ENCODE assay signal across 8 cellular contexts in the genomic region with DNA sequence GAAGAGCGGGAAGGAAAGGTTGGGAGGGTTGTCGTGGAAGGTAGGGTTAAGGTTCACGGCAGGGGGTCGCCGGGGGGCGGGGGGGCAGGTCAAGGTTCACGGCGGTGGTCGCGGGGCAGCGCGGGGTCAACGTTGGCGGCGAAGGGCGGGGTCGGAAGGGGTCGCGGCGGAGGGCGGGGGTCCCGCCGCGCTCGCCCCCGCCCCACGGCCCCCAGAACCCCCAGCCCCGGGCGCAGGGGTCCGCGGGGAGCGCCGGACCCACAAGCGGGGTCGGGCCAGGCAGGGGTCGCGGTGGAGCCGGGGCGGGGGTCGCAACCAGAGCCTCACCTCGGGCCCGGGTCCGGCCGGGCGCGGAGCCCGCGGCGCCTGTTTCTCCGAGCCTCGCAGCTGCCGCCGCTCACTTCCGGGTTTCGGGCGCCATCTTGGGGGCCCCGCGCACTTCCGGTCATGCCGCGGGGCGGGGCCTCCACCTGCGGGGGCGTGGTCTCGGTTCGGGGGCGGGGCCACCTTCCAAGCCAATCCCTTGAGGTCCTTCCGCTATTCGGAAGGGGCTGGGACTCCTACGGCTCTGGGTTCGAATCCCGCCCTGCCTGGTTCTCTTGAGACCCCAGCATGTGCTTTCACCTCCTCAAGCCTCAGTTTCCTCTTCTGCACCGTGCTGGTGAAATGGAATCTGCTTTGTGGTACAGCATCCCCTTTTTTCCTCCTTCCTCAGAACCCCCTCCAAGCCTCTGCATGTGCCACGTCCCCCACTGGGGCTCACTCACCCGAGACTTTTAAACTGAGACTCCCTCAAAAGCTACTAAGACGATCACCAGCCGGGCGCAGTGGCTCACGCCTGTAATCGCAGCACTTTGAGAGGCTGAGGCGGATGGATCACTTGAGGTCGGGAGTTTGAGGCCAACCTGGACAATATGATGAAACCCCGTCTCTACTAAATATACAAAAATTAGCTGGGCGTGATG.
DNase-seq lines count a peak whose midpoint lies in the region; ATAC-seq lines count a peak whose summit lies in the region.

A gene with protein sequence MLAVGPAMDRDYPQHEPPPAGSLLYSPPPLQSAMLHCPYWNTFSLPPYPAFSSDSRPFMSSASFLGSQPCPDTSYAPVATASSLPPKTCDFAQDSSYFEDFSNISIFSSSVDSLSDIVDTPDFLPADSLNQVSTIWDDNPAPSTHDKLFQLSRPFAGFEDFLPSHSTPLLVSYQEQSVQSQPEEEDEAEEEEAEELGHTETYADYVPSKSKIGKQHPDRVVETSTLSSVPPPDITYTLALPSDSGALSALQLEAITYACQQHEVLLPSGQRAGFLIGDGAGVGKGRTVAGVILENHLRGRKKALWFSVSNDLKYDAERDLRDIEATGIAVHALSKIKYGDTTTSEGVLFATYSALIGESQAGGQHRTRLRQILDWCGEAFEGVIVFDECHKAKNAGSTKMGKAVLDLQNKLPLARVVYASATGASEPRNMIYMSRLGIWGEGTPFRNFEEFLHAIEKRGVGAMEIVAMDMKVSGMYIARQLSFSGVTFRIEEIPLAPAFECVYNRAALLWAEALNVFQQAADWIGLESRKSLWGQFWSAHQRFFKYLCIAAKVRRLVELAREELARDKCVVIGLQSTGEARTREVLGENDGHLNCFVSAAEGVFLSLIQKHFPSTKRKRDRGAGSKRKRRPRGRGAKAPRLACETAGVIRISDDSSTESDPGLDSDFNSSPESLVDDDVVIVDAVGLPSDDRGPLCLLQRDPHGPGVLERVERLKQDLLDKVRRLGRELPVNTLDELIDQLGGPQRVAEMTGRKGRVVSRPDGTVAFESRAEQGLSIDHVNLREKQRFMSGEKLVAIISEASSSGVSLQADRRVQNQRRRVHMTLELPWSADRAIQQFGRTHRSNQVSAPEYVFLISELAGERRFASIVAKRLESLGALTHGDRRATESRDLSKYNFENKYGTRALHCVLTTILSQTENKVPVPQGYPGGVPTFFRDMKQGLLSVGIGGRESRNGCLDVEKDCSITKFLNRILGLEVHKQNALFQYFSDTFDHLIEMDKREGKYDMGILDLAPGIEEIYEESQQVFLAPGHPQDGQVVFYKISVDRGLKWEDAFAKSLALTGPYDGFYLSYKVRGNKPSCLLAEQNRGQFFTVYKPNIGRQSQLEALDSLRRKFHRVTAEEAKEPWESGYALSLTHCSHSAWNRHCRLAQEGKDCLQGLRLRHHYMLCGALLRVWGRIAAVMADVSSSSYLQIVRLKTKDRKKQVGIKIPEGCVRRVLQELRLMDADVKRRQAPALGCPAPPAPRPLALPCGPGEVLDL (N-terminal part only) (minus strand): TSS at position 424 of the 965 bp plus-strand sequence. CDS start 19,992 bp downstream, outside the sequence.

- ATAC-seq in HG02981 (IDR thresholded peaks at IDR 0.05; ENCODE audit: unreplicated experiment) (peak; percentile 69), HG03378 (IDR thresholded peaks at IDR 0.05; ENCODE audit: unreplicated experiment) (no peak)
- ATAC-seq in activated CD4-positive, CD25-positive, alpha-beta regulatory T cell treated with anti-CD3 and anti-CD28 coated beads, Interleukin-2, amount 50 U/mL, for 24 hours = peak; percentile 85 to 91

- H3K27ac ChIP-seq in caudate nucleus (ENCODE audit: low read depth, low read length) = peak within 1 kb of the TSS; percentile 62

- DNase-seq in GDM1 (lab: John Stamatoyannopoulos, UW) (peak; percentile 77), NCI-H2227 (lab: John Stamatoyannopoulos, UW; ENCODE audit: unreplicated experiment) (peak; percentile 87), caudate nucleus (lab: John Stamatoyannopoulos, UW) (peak in 59 of 61 donors; percentile 18 to 83 (median 64)), islet precursor cell (peak; percentile 90)
- DNase-seq in stimulated activated CD4-positive, alpha-beta T cell treated with anti-CD3 and anti-CD28 coated beads, Interleukin-12 subunit alpha, Interleukin-12 subunit beta, amount 100 ng/mL, for 4 hours = peak; percentile 95
